Comparison of ENCODE assay signal across 1 cellular context in the genomic region with DNA sequence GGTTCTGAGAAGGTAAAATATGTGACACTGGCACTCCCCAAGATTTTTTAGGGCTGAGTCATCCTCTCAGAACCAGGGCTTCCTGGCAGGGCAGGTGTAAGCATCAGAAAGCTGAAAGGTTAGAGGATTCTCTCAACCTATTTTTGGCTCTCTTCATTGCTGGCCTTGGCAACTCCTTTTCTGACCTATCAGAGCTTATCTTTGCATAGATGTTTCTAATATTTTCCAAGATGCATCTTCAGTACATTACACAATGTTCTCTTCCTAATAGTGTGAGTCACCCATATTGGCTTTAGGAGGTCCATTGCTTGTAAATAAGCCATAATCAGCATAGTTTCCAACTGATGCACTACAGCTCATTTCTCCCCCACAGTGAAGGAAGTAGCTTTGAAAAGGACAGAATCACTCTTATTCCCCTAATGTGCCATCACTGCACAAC.
TF ChIP-seq lines count a peak whose summit lies in the region.

No MANE protein-coding gene starts in this region.

TF ChIP-seq in WTC11, 78 proteins besides CTCF, POLR2A, EP300 and RAD21 (continued from another document):
- TF ChIP-seq, protein P1, sequence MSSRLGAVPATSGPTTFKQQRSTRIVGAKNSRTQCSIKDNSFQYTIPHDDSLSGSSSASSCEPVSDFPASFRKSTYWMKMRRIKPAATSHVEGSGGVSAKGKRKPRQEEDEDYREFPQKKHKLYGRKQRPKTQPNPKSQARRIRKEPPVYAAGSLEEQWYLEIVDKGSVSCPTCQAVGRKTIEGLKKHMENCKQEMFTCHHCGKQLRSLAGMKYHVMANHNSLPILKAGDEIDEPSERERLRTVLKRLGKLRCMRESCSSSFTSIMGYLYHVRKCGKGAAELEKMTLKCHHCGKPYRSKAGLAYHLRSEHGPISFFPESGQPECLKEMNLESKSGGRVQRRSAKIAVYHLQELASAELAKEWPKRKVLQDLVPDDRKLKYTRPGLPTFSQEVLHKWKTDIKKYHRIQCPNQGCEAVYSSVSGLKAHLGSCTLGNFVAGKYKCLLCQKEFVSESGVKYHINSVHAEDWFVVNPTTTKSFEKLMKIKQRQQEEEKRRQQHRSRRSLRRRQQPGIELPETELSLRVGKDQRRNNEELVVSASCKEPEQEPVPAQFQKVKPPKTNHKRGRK (CRISPR knock-in tag; IDR thresholded peaks at IDR 0.05; ENCODE audit: borderline replicate concordance), result no peak
- TF ChIP-seq ATF6 (CRISPR knock-in tag; IDR thresholded peaks at IDR 0.05), result no peak
- no peak for TF ChIP-seq PREB (CRISPR knock-in tag; IDR thresholded peaks at IDR 0.05; ENCODE audit: borderline replicate concordance)
- TF ChIP-seq E2F4 (CRISPR knock-in tag; IDR thresholded peaks at IDR 0.05; ENCODE audit: borderline replicate concordance, low read depth), result no peak
- TF ChIP-seq, protein P2, sequence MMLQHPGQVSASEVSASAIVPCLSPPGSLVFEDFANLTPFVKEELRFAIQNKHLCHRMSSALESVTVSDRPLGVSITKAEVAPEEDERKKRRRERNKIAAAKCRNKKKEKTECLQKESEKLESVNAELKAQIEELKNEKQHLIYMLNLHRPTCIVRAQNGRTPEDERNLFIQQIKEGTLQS (CRISPR knock-in tag; conservative IDR thresholded peaks at IDR 0.05), result no peak
- TF ChIP-seq ETV6 (CRISPR knock-in tag; IDR thresholded peaks at IDR 0.05), result no peak
- no peak for TF ChIP-seq AFF4 (CRISPR knock-in tag; IDR thresholded peaks at IDR 0.05; ENCODE audit: borderline replicate concordance)
